In the genomic region with DNA sequence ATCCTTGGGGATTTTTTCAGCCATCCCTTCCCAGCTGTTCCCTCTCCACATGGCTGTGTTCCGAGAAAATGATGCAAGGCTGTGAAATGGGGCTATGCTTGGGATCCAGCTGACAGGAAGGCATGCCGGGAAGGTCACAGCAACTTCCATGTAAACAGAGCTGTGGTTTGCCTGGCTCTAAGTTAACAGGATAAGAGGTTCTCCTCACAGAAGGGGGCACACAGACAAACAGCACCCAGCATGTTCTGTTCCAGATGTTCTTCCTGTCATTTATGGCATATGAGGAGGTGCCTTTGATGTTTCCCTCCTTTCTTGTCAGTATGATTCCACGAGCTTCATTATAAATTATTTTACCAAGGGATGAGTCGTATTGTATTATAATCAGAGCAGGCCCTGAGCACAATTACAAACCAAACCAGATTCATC, we compare ENCODE assay signal across 11 cellular contexts.
DNase-seq lines count a peak whose midpoint lies in the region; ATAC-seq and TF ChIP-seq lines count a peak whose summit lies in the region.
"Had no signal": no experiment of that assay in that cellular context is flagged by ENCODE, and none has a peak within 500 bp of the region (broad histone marks: within the 10 kb centered on the region; RNA-seq: fewer than 3 reads in every experiment).

No MANE protein-coding gene starts in this region.

- POLR2A ChIA-PET in Panc1 (lab: Charles Lee): no interaction called here

- TF ChIP-seq POLR2A in vagina (IDR thresholded peaks at IDR 0.05): no peak

- peaks cover 7% of the 10 kb centered on the region for H3K4me1 Mint-ChIP-seq in osteocyte (ENCODE audit: unreplicated experiment)

- peak overlapping the region; percentile 70 for H3K27ac Mint-ChIP-seq in osteocyte (ENCODE audit: unreplicated experiment)

- peak; percentile 36 for DNase-seq in ELR (ENCODE audit: low read depth)
- peak; percentile 25 for DNase-seq in Panc1 (ENCODE audit: low read depth, low spot score)
- DNase-seq in fibroblast of the aortic adventitia (ENCODE audit: low read depth): peak; percentile 93
- DNase-seq in osteocyte (ENCODE audit: extremely low spot score, unreplicated experiment): no peak
- DNase-seq in activated CD4-positive, CD25-positive, alpha-beta regulatory T cell (lab: John Stamatoyannopoulos, UW): no peak
- DNase-seq in T-helper 1 cell: no peak
- no peak for DNase-seq in vagina (ENCODE audit: extremely low spot score in 2 of 2)
- DNase-seq in glomerular visceral epithelial cell (ENCODE audit: extremely low spot score): no peak
- DNase-seq: activated effector memory CD4-positive, alpha-beta T cell treated with anti-CD3 and anti-CD28 coated beads, Interleukin-2, amount 50 U/mL, for 16 hours; NCI-H524 treated with DMSO at 0.1 percent for 48 hours had no signal

- no peak for ATAC-seq in Panc1

- H3K4me3 ChIP-seq in Panc1 (ENCODE audit: low read depth in 2 of 2, low read length in 2 of 2) (no peak overlapping the region), fibroblast of the aortic adventitia (ENCODE audit: low read depth, low read length) (no peak overlapping the region), vagina (no peak overlapping the region)
- H3K4me3 ChIP-seq: thoracic aorta had no signal

- in situ Hi-C loops in Panc1 (cut with HindIII; ENCODE audit: low pct_unique_long_range_greater_than_20kb, low sequenced_read_pairs): no loop called here

- CTCF ChIA-PET in Panc1 (lab: Charles Lee): no interaction called here

- no peaks in the 10 kb centered on the region for H3K36me3 Mint-ChIP-seq in osteocyte (ENCODE audit: unreplicated experiment)

- H3K4me3 Mint-ChIP-seq in osteocyte (ENCODE audit: unreplicated experiment): no peak overlapping the region

- H3K9me3 ChIP-seq in Panc1 (ENCODE audit: control insufficient read depth, insufficient read depth, low read depth, low read length): no peaks in the 10 kb centered on the region
- H3K9me3 ChIP-seq in vagina: no peaks in the 10 kb centered on the region
- H3K9me3 ChIP-seq: thoracic aorta had no signal

- H3K36me3 ChIP-seq in Panc1 (ENCODE audit: control insufficient read depth, insufficient read depth, low read length) (no peaks in the 10 kb centered on the region), vagina (no peaks in the 10 kb centered on the region)
- H3K36me3 ChIP-seq: thoracic aorta had no signal

- peaks cover 13% of the 10 kb centered on the region for H3K27me3 Mint-ChIP-seq in osteocyte (ENCODE audit: unreplicated experiment)

- BruUV-seq in Panc1 (replicated peaks; lab: Mats Ljungman, UMichigan): no TSS peak

- H3K9me3 Mint-ChIP-seq in osteocyte (ENCODE audit: unreplicated experiment): no peaks in the 10 kb centered on the region

- no peak overlapping the region; the same call in 1 of the 2 replicates for H3K27ac ChIP-seq in Panc1 (ENCODE audit: low read length)
- H3K27ac ChIP-seq in vagina: no peak overlapping the region
- H3K27ac ChIP-seq: thoracic aorta had no signal

- H3K27me3 ChIP-seq in Panc1 (ENCODE audit: control insufficient read depth, insufficient read depth, low read length): no peaks in the 10 kb centered on the region
- no peaks in the 10 kb centered on the region for H3K27me3 ChIP-seq in vagina

- intact Hi-C loops in Panc1 (cut with micrococcal nuclease; ENCODE audit: unreplicated experiment) (no loop called here), vagina (cut with DNase I) (no loop called here)

- TF ChIP-seq CTCF in Panc1 (IDR thresholded peaks at IDR 0.05) (no peak), fibroblast of the aortic adventitia (IDR thresholded peaks at IDR 0.05; ENCODE audit: insufficient read depth, low read length) (no peak), osteocyte (IDR thresholded peaks at IDR 0.05) (no peak), vagina (IDR thresholded peaks at IDR 0.05) (no peak)

- no peaks in the 10 kb centered on the region for H3K4me1 ChIP-seq in Panc1 (ENCODE audit: control insufficient read depth, insufficient read depth, low read length)
- peaks cover 12% of the 10 kb centered on the region for H3K4me1 ChIP-seq in vagina

Comparison
In these comparisons a context has a peak if more than half of its experiments do, and no peak if none do; other contexts are left out.
1. DNase-seq: peak in ELR (single experiment), Panc1 (single experiment) and fibroblast of the aortic adventitia (single experiment); none in osteocyte (single experiment), activated CD4-positive, CD25-positive, alpha-beta regulatory T cell (0 of 4), T-helper 1 cell (0 of 5), vagina (0 of 2) and glomerular visceral epithelial cell (single experiment).